ENCODE assay signal across 8 cellular contexts in genomic region chr16:58685084-58685449, GRCh38. TPM values are rescaled to one million over a fixed set of nuclear protein-coding genes. Genes with fewer than 3 reads are reported as not detected.
A peak's percentile ranks its signal among the peaks of the same experiment; 100 is the strongest.
DNase-seq lines count a peak whose midpoint lies in the region; ATAC-seq, FAIRE-seq and TF ChIP-seq lines count a peak whose summit lies in the region.

No MANE protein-coding gene starts in this region.

- no peak for TF ChIP-seq POLR2A in A549 (IDR thresholded peaks at IDR 0.05; ENCODE audit: low read length)

- H3K79me2 ChIP-seq in mammary epithelial cell (ENCODE audit: insufficient read depth, low read length): peaks cover 22% of the 10 kb centered on the region

- FAIRE-seq in A549 (lab: Jason Lieb, UNC): no peak

- peak overlapping the region; percentile 79 to 96 (median 93) for H3K4me3 Mint-ChIP-seq in naive thymus-derived CD8-positive, alpha-beta T cell

- 64% methylated on average over 6 of the region's 6 CpGs for WGBS in A549 (ENCODE audit: missing lambda C conversion rate)
- WGBS in mammary epithelial cell (ENCODE audit: low coverage, missing lambda C conversion rate): 72% methylated on average over 6 of the region's 6 CpGs

- dilution Hi-C loops in mammary epithelial cell (cut with HindIII; ENCODE audit: low sequenced_read_pairs): no loop called here

- H3K4me3 ChIP-seq in A549 (peak overlapping the region; percentile 85), HFF-Myc (replicated peaks; ENCODE audit: low read depth, low read length) (peak overlapping the region; percentile 82; the same call in 1 of the 2 replicates), mammary epithelial cell (replicated peaks in 1 of 3; ENCODE audit: insufficient read depth in 1 of 3, low read depth in 2 of 3, low read length in 3 of 3) (peak overlapping the region in 1 of 3 experiments; percentile 93)

- H3K9ac ChIP-seq in mammary epithelial cell (ENCODE audit: insufficient read depth, low read length): no peak overlapping the region

- in situ Hi-C loops in mammary epithelial cell (cut with MboI; ENCODE audit: low sequenced_read_pairs in 2 of 2): no loop called here

- DNase-seq in A549 (ENCODE audit: low read depth in 1 of 2, low spot score in 1 of 2): peak in 1 of 2 experiments; percentile 16
- DNase-seq in HFF-Myc (ENCODE audit: extremely low read depth, low read depth): no peak
- DNase-seq in mammary epithelial cell: no peak
- no peak for DNase-seq in naive thymus-derived CD8-positive, alpha-beta T cell
- no peak for DNase-seq in NCI-H1417 treated with DMSO at 0.1 percent for 48 hours (lab: John Stamatoyannopoulos, UW)

- TF ChIP-seq CTCF in A549 (IDR thresholded peaks at IDR 0.05) (no peak), HFF-Myc (IDR thresholded peaks at IDR 0.05; ENCODE audit: low read depth, low read length, missing control alignments) (no peak), mammary epithelial cell (conservative IDR thresholded peaks at IDR 0.05 in 1 of 2, IDR thresholded peaks at IDR 0.05 in 1 of 2; ENCODE audit: extremely low read depth in 1 of 2, insufficient read depth in 1 of 2, low read depth in 1 of 2, low read length in 2 of 2) (no peak)

- no peaks in the 10 kb centered on the region for H3K9me3 Mint-ChIP-seq in naive thymus-derived CD8-positive, alpha-beta T cell

- peaks cover 0 to 4% (median 0%) of the 10 kb centered on the region in 3 donors for H3K36me3 Mint-ChIP-seq in naive thymus-derived CD8-positive, alpha-beta T cell

- H3K4me2 ChIP-seq in A549 (peak overlapping the region; percentile 85), mammary epithelial cell (ENCODE audit: insufficient read depth, low read depth, low read length) (peak overlapping the region; percentile 78)

- peak overlapping the region in 6 of 10 donors; percentile 62 to 93 (median 84) for H3K27ac Mint-ChIP-seq in naive thymus-derived CD8-positive, alpha-beta T cell

- intact Hi-C loops in mammary epithelial cell (cut with micrococcal nuclease): no loop called here

- no TSS peak for BruUV-seq in mammary epithelial cell (replicated peaks; lab: Mats Ljungman, UMichigan)

- H3K27ac ChIP-seq in A549 (peak overlapping the region; percentile 85 to 95), mammary epithelial cell (ENCODE audit: insufficient read depth, low read depth, low read length) (no peak overlapping the region)

- no peaks in the 10 kb centered on the region for H3K36me3 ChIP-seq in mammary epithelial cell (ENCODE audit: insufficient read depth, low read length)

- H3K9me3 ChIP-seq in A549 (no peaks in the 10 kb centered on the region), mammary epithelial cell (replicated peaks; ENCODE audit: insufficient read depth, low read length) (no peaks in the 10 kb centered on the region)

- CTCF ChIA-PET in A549 (lab: Yijun Ruan, JAX): interaction anchor here (1.0 to 1.5 kb wide), 2 partner anchors 11 to 71 kb away, joined by 3 to 8 read pairs; no protein-coding TSS in a partner anchor
- CTCF ChIA-PET in mammary epithelial cell (lab: Charles Lee; ENCODE audit: low non-redundant PET): interaction anchor here (0.6 kb wide), 1 partner anchor 551 kb away, joined by 5 read pairs; no protein-coding TSS in a partner anchor

- no peak for TF ChIP-seq EP300 in A549 (IDR thresholded peaks at IDR 0.05)

- peak; percentile 17 to 54; a peak in 5 of 6 replicates for ATAC-seq in A549
- ATAC-seq in naive thymus-derived CD8-positive, alpha-beta T cell: no peak
- no peak for ATAC-seq in GM18502 (IDR thresholded peaks at IDR 0.05; ENCODE audit: poor library complexity, unreplicated experiment)
- ATAC-seq in GM21717 (IDR thresholded peaks at IDR 0.05; ENCODE audit: unreplicated experiment): no peak
- no peak for ATAC-seq in HG03432 (IDR thresholded peaks at IDR 0.05; ENCODE audit: unreplicated experiment)

- no peaks in the 10 kb centered on the region for H4K20me1 ChIP-seq in mammary epithelial cell (ENCODE audit: insufficient read depth, low read length)

- TF ChIP-seq RAD21 in A549 (conservative IDR thresholded peaks at IDR 0.05 in 1 of 2, IDR thresholded peaks at IDR 0.05 in 1 of 2): no peak

- H3K27me3 ChIP-seq in mammary epithelial cell (ENCODE audit: insufficient read depth, low read length): no peaks in the 10 kb centered on the region

- peak overlapping the region; percentile 99 for H2AFZ ChIP-seq in mammary epithelial cell (ENCODE audit: low read depth, low read length)

- H3K4me1 Mint-ChIP-seq in naive thymus-derived CD8-positive, alpha-beta T cell: peaks cover 11 to 28% (median 23%) of the 10 kb centered on the region in 4 donors

- H3K4me1 ChIP-seq in A549 (peaks cover 11% of the 10 kb centered on the region), mammary epithelial cell (ENCODE audit: insufficient read depth, low read length) (no peaks in the 10 kb centered on the region)

- POLR2A ChIA-PET in A549 (lab: Yijun Ruan, JAX): interaction anchor here (0.6 to 0.8 kb wide), 4 partner anchors 24 to 67 kb away, joined by 3 to 4 read pairs (median 3); partner anchors contain the start of gene GOT2
- POLR2A ChIA-PET in naive thymus-derived CD8-positive, alpha-beta T cell (lab: Charles Lee): interaction anchor here (1.3 to 1.4 kb wide), 2 partner anchors 54 to 56 kb away, joined by 3 to 8 read pairs; partner anchors contain the start of gene CNOT1

- no peaks in the 10 kb centered on the region for H3K27me3 Mint-ChIP-seq in naive thymus-derived CD8-positive, alpha-beta T cell

TF ChIP-seq in A549, 52 proteins besides CTCF, POLR2A, EP300 and RAD21 (continues in another document):
- TF ChIP-seq NFE2L2 (conservative IDR thresholded peaks at IDR 0.05; ENCODE audit: low read length): no peak
- TF ChIP-seq MYC (IDR thresholded peaks at IDR 0.05; ENCODE audit: borderline replicate concordance, low read length): no peak
- TF ChIP-seq ZSCAN20 (CRISPR knock-in tag; IDR thresholded peaks at IDR 0.05): no peak
- TF ChIP-seq USF2 (IDR thresholded peaks at IDR 0.05): no peak
- TF ChIP-seq CHD2 (IDR thresholded peaks at IDR 0.05; ENCODE audit: low read length, partially characterized antibody): no peak
- TF ChIP-seq GATA3 (IDR thresholded peaks at IDR 0.05; ENCODE audit: borderline replicate concordance): no peak
- TF ChIP-seq, protein P1, sequence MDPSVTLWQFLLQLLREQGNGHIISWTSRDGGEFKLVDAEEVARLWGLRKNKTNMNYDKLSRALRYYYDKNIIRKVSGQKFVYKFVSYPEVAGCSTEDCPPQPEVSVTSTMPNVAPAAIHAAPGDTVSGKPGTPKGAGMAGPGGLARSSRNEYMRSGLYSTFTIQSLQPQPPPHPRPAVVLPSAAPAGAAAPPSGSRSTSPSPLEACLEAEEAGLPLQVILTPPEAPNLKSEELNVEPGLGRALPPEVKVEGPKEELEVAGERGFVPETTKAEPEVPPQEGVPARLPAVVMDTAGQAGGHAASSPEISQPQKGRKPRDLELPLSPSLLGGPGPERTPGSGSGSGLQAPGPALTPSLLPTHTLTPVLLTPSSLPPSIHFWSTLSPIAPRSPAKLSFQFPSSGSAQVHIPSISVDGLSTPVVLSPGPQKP (IDR thresholded peaks at IDR 0.05; ENCODE audit: low read depth, low read length): no peak
- no peak for TF ChIP-seq SREBF2 (IDR thresholded peaks at IDR 0.05)
- no peak for TF ChIP-seq ZNF302 (CRISPR knock-in tag; IDR thresholded peaks at IDR 0.05)
- TF ChIP-seq NPAS2 (CRISPR knock-in tag; IDR thresholded peaks at IDR 0.05; ENCODE audit: borderline replicate concordance): no peak
- no peak for TF ChIP-seq KDM1A (IDR thresholded peaks at IDR 0.05; ENCODE audit: low read depth)

RNA-seq across cellular contexts. Expression of gene SLC38A7, which starts 0.5 kb away (rescaled TPM):
- polyA plus RNA-seq in A549 (2011; rRNA removed) (8.4 and 9.9 TPM in 2 replicates), A549 (2017; fragmentation: RNase III; extraction: RNeasy Plus Mini Kit Qiagen cat#74134 plus additional on column Dnase treatment) (16.0 to 19.9 TPM (median 18.2 TPM) in 3 replicates), mammary epithelial cell (15.2 TPM)
- 9.7 and 12.8 TPM in 2 replicates for polyA plus RNA-seq in A549 (2012; cell fraction: cytosol; rRNA removed)
- 26.1 and 32.5 TPM in 2 replicates for polyA plus RNA-seq in A549 (2012; cell fraction: nucleus; rRNA removed)
- 24.6 and 25.0 TPM in 2 replicates for polyA minus RNA-seq in A549 (2011; rRNA and poly(A)+ RNA removed)
- 10 to 100 TPM; 22.7 to 42.0 TPM for total RNA-seq in mammary epithelial cell
- polyA minus RNA-seq in mammary epithelial cell: 22.6 TPM
- 10 to 100 TPM; 13.8 to 16.2 TPM for total RNA-seq in naive thymus-derived CD8-positive, alpha-beta T cell
- 1 to 10 TPM; 3.7 to 8.7 (median 4.2) TPM for polyA plus RNA-seq in naive thymus-derived CD8-positive, alpha-beta T cell

RNA-seq across cellular contexts. Expression of gene GOT2, which starts 49.0 kb away (rescaled TPM):
- polyA plus RNA-seq in A549 (2011; rRNA removed) (134 and 145 TPM in 2 replicates), A549 (2017; fragmentation: RNase III; extraction: RNeasy Plus Mini Kit Qiagen cat#74134 plus additional on column Dnase treatment) (162 to 171 TPM (median 168 TPM) in 3 replicates), mammary epithelial cell (142 TPM)
- polyA plus RNA-seq in A549 (2012; cell fraction: cytosol; rRNA removed): 86.6 and 107 TPM in 2 replicates
- polyA plus RNA-seq in A549 (2012; cell fraction: nucleus; rRNA removed): 88.4 and 115 TPM in 2 replicates
- polyA minus RNA-seq in A549 (2011; rRNA and poly(A)+ RNA removed): 108 and 133 TPM in 2 replicates
- total RNA-seq in mammary epithelial cell: 100 to 1,000 TPM in 1 of 2 donors, 10 to 100 TPM in 1; 74.7 to 160 TPM
- 242 TPM for polyA minus RNA-seq in mammary epithelial cell
- 10 to 100 TPM; 38.6 to 40.5 TPM for total RNA-seq in naive thymus-derived CD8-positive, alpha-beta T cell
- polyA plus RNA-seq in naive thymus-derived CD8-positive, alpha-beta T cell: 10 to 100 TPM; 68.0 to 76.8 (median 76.6) TPM

RNA-seq across cellular contexts. Expression of gene CNOT1, which starts 55.4 kb away (rescaled TPM):
- polyA plus RNA-seq in A549 (2011; rRNA removed) (226 and 324 TPM in 2 replicates), A549 (2017; fragmentation: RNase III; extraction: RNeasy Plus Mini Kit Qiagen cat#74134 plus additional on column Dnase treatment) (116 to 128 TPM (median 119 TPM) in 3 replicates), mammary epithelial cell (115 TPM)
- polyA plus RNA-seq in A549 (2012; cell fraction: cytosol; rRNA removed): 103 and 138 TPM in 2 replicates
- 118 and 168 TPM in 2 replicates for polyA plus RNA-seq in A549 (2012; cell fraction: nucleus; rRNA removed)
- polyA minus RNA-seq in A549 (2011; rRNA and poly(A)+ RNA removed): 1,132 and 1,276 TPM in 2 replicates
- total RNA-seq in mammary epithelial cell: 100 to 1,000 TPM; 159 to 191 TPM
- polyA minus RNA-seq in mammary epithelial cell: 324 TPM
- total RNA-seq in naive thymus-derived CD8-positive, alpha-beta T cell: 100 to 1,000 TPM; 245 to 259 TPM
- polyA plus RNA-seq in naive thymus-derived CD8-positive, alpha-beta T cell: 10 to 100 TPM; 65.1 to 95.9 (median 87.7) TPM

Comparison
In these comparisons a context has a peak if more than half of its experiments do, and no peak if none do; other contexts are left out.
1. ATAC-seq: peak in A549 (2 of 2); none in naive thymus-derived CD8-positive, alpha-beta T cell (0 of 2), GM18502 (single experiment), GM21717 (single experiment) and HG03432 (single experiment).